24 cellular contexts compared by ENCODE assay signal in the genomic region with DNA sequence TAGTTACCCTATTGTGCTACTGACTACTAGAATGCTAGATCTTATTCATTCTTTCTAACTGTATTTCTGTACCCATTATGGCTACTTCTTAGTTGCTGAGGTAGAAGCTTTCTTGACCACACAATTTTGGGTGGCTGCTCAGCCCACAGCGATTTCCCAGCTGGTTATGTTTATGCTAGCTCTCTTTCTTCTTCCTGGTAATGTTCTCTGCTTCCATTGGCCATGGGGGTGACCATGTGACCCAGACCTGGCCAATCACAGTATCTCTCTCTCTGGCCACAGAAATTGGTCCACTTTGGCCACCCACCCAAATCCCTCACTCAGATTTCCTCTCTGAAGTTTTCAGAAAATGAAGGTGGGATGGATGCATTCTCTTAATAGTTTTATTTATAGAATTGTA.
DNase-seq lines count a peak whose midpoint lies in the region; ATAC-seq and TF ChIP-seq lines count a peak whose summit lies in the region.
"Had no signal": no experiment of that assay in that cellular context is flagged by ENCODE, and none has a peak within 500 bp of the region (broad histone marks: within the 10 kb centered on the region; RNA-seq: fewer than 3 reads in every experiment).

No MANE protein-coding gene starts in this region.

- no peak for ATAC-seq in activated T-cell treated with anti-CD3 and anti-CD28 coated beads, Interleukin-2, amount 50 U/mL, for 4 hours
- ATAC-seq: GM12878, GM23338 had no signal

- no peak overlapping the region for H3K4me3 Mint-ChIP-seq in activated T-cell treated with anti-CD3 and anti-CD28 coated beads, Interleukin-2, amount 50 U/mL, for 4 hours
- H3K4me3 Mint-ChIP-seq: CD4-positive, CD25-positive, alpha-beta regulatory T cell; GM23338; H9; IgD-negative memory B cell had no signal

- DNase-seq in DMS53 (lab: John Stamatoyannopoulos, UW) (peak; percentile 3), DMS53 treated with DMSO at 0.1 percent for 48 hours (lab: John Stamatoyannopoulos, UW; ENCODE audit: unreplicated experiment) (no peak), HEK293T (ENCODE audit: extremely low spot score) (peak; percentile 35), RPMI7951 (ENCODE audit: low read depth) (peak; percentile 7), COLO668 (lab: John Stamatoyannopoulos, UW; ENCODE audit: unreplicated experiment) (no peak)
- DNase-seq in activated T-cell treated with anti-CD3 and anti-CD28 coated beads, Interleukin-2, amount 50 U/mL, for 4 hours, result no peak
- DNase-seq in stimulated activated CD4-positive, alpha-beta T cell treated with anti-CD3 and anti-CD28 coated beads, Interleukin-15, amount 100 ng/mL, for 24 hours, result no peak
- DNase-seq: ACHN; CD4-positive, CD25-positive, alpha-beta regulatory T cell; H9; Kasumi-1; MV-4-11; NCI-H1105 treated with DMSO at 0.1 percent for 48 hours; NCI-H146; NCI-H1930; NCI-H2107; NCI-H524 treated with DMSO at 0.1 percent for 48 hours; NCI-H774; NK-92 treated with Interleukin-12 subunit alpha and Interleukin-12 subunit beta, amount 100 ng/mL, for 24 hours; PC-3; Right ventricle myocardium superior had no signal

- CTCF ChIA-PET in HEK293T (lab: Yijun Ruan, JAX), result interaction anchor here (1.9 kb wide), 1 partner anchor 9 kb away, joined by 5 read pairs; no protein-coding TSS in a partner anchor

- H3K9me3 Mint-ChIP-seq in activated T-cell treated with anti-CD3 and anti-CD28 coated beads, Interleukin-2, amount 50 U/mL, for 4 hours, result no peaks in the 10 kb centered on the region
- H3K9me3 Mint-ChIP-seq: GM23338, H9 had no signal

- no peaks in the 10 kb centered on the region for H3K36me3 Mint-ChIP-seq in activated T-cell treated with anti-CD3 and anti-CD28 coated beads, Interleukin-2, amount 50 U/mL, for 4 hours (ENCODE audit: insufficient read depth)
- H3K36me3 Mint-ChIP-seq: CD4-positive, CD25-positive, alpha-beta regulatory T cell; IgD-negative memory B cell had no signal

- H3K4me1 Mint-ChIP-seq in activated T-cell treated with anti-CD3 and anti-CD28 coated beads, Interleukin-2, amount 50 U/mL, for 4 hours (ENCODE audit: low read depth), result no peaks in the 10 kb centered on the region
- H3K4me1 Mint-ChIP-seq: CD4-positive, CD25-positive, alpha-beta regulatory T cell; GM23338; IgD-negative memory B cell had no signal

- H3K27me3 Mint-ChIP-seq in activated T-cell treated with anti-CD3 and anti-CD28 coated beads, Interleukin-2, amount 50 U/mL, for 4 hours (ENCODE audit: low read depth), result peaks cover 2% of the 10 kb centered on the region

- POLR2A ChIA-PET in HEK293T (lab: Yijun Ruan, JAX), result interaction anchor here (0.7 to 0.8 kb wide), 2 partner anchors 9 to 39 kb away, joined by 3 read pairs; no protein-coding TSS in a partner anchor

TF ChIP-seq in HEK293T, 16 proteins besides CTCF, POLR2A, EP300 and RAD21:
- TF ChIP-seq NFRKB (IDR thresholded peaks at IDR 0.05) (no peak), FOXM1 (IDR thresholded peaks at IDR 0.05; ENCODE audit: borderline replicate concordance) (no peak), SUZ12 (IDR thresholded peaks at IDR 0.05) (no peak), L3MBTL2 (conservative IDR thresholded peaks at IDR 0.05) (no peak), FOXA1 (IDR thresholded peaks at IDR 0.05) (no peak), TARDBP (IDR thresholded peaks at IDR 0.05) (no peak), ARNT (IDR thresholded peaks at IDR 0.05) (no peak), ZNF384 (IDR thresholded peaks at IDR 0.05) (no peak), PKNOX1 (IDR thresholded peaks at IDR 0.05) (no peak), SP1 (IDR thresholded peaks at IDR 0.05) (no peak)
TF ChIP-seq in HEK293T: peak in this region for 0.

Comparison
In these comparisons a context has a peak if more than half of its experiments do, and no peak if none do; other contexts are left out.
1. DNase-seq: peak in DMS53 (single experiment), HEK293T (single experiment) and RPMI7951 (single experiment); none in DMS53 treated with DMSO at 0.1 percent for 48 hours (single experiment), activated T-cell treated with anti-CD3 and anti-CD28 coated beads, Interleukin-2, amount 50 U/mL, for 4 hours (single experiment), COLO668 (single experiment) and stimulated activated CD4-positive, alpha-beta T cell treated with anti-CD3 and anti-CD28 coated beads, Interleukin-15, amount 100 ng/mL, for 24 hours (single experiment).